Comparison of ENCODE assay signal across 12 cellular contexts in genomic region chr9:99264070-99264469, GRCh38. TPM values are rescaled to one million over a fixed set of nuclear protein-coding genes. Genes with fewer than 3 reads are reported as not detected.
DNase-seq lines count a peak whose midpoint lies in the region; FAIRE-seq and TF ChIP-seq lines count a peak whose summit lies in the region.
"Had no signal": no experiment of that assay in that cellular context is flagged by ENCODE, and none has a peak within 500 bp of the region (broad histone marks: within the 10 kb centered on the region; RNA-seq: fewer than 3 reads in every experiment).

No MANE protein-coding gene starts in this region.

- peaks cover 33% of the 10 kb centered on the region for H3K4me1 Mint-ChIP-seq in activated naive CD8-positive, alpha-beta T cell treated with anti-CD3 and anti-CD28 coated beads for 36 hours

- H3K4me3 ChIP-seq in keratinocyte (ENCODE audit: control insufficient read depth in 2 of 3, extremely low read depth in 1 of 3, insufficient read depth in 2 of 3, low read depth in 1 of 3, low read length in 3 of 3), result no peak overlapping the region
- H3K4me3 ChIP-seq: A549 had no signal

- H2AFZ ChIP-seq in keratinocyte (ENCODE audit: control insufficient read depth, low read length), result no peak overlapping the region

- no peaks in the 10 kb centered on the region for H3K36me3 ChIP-seq in keratinocyte (ENCODE audit: control insufficient read depth in 2 of 2, extremely low read depth in 1 of 2, insufficient read depth in 2 of 2, low read length in 2 of 2)

- TF ChIP-seq CTCF in keratinocyte (optimal IDR thresholded peaks at IDR 0.05 in 1 of 3, IDR thresholded peaks at IDR 0.05 in 1 of 3, conservative IDR thresholded peaks at IDR 0.05 in 1 of 3; ENCODE audit: extremely low read depth in 1 of 3, insufficient read depth in 2 of 3, low read length in 3 of 3), result peak; percentile 29 to 61 (median 40)

- H3K27me3 ChIP-seq in keratinocyte (ENCODE audit: control insufficient read depth, extremely low read depth, insufficient read depth, low read length), result no peaks in the 10 kb centered on the region

- no peak overlapping the region for H3K4me2 ChIP-seq in keratinocyte (ENCODE audit: control insufficient read depth, extremely low read depth, insufficient read depth, low read depth, low read length)
- H3K4me2 ChIP-seq: A549 had no signal

- H3K4me1 ChIP-seq in keratinocyte (ENCODE audit: control insufficient read depth, extremely low read depth, insufficient read depth, low read length), result no peaks in the 10 kb centered on the region
- H3K4me1 ChIP-seq: A549 had no signal

- no peaks in the 10 kb centered on the region for H3K9me1 ChIP-seq in keratinocyte (ENCODE audit: control insufficient read depth, extremely low read depth, insufficient read depth, low read length)

- no peak overlapping the region for H3K4me3 Mint-ChIP-seq in activated naive CD8-positive, alpha-beta T cell treated with anti-CD3 and anti-CD28 coated beads for 36 hours

- no peaks in the 10 kb centered on the region for H3K36me3 Mint-ChIP-seq in activated naive CD8-positive, alpha-beta T cell treated with anti-CD3 and anti-CD28 coated beads for 36 hours

- no peak overlapping the region for H3K27ac Mint-ChIP-seq in activated naive CD8-positive, alpha-beta T cell treated with anti-CD3 and anti-CD28 coated beads for 36 hours

- H4K20me1 ChIP-seq in keratinocyte (ENCODE audit: control insufficient read depth, extremely low read depth, insufficient read depth, low read length), result no peaks in the 10 kb centered on the region

- no peaks in the 10 kb centered on the region for H3K9me3 ChIP-seq in keratinocyte (ENCODE audit: control insufficient read depth, low read depth, low read length)
- H3K9me3 ChIP-seq: A549 had no signal

- H3K79me2 ChIP-seq in keratinocyte (ENCODE audit: control insufficient read depth, insufficient read depth, low read length), result no peaks in the 10 kb centered on the region

- DNase-seq in DMS53 (lab: John Stamatoyannopoulos, UW) (peak; percentile 20), DMS53 treated with DMSO at 0.1 percent for 48 hours (lab: John Stamatoyannopoulos, UW; ENCODE audit: unreplicated experiment) (no peak), HT-29 (ENCODE audit: low spot score) (peak; percentile 19), keratinocyte (ENCODE audit: low read depth, low spot score) (no peak), SKM-1 treated with dmso at 0.1 percent for 144 hours (lab: John Stamatoyannopoulos, UW; ENCODE audit: unreplicated experiment) (no peak)
- peak; percentile 15 for DNase-seq in activated naive CD8-positive, alpha-beta T cell treated with anti-CD3 and anti-CD28 coated beads for 36 hours
- DNase-seq in activated CD4-positive, CD25-positive, alpha-beta regulatory T cell treated with anti-CD3 and anti-CD28 coated beads, Interleukin-2, amount 50 U/mL, for 72 hours, result no peak
- no peak for DNase-seq in effector CD8-positive, alpha-beta T cell (lab: John Stamatoyannopoulos, UW)
- DNase-seq: cortex of kidney, kidney glomerular epithelial cell had no signal

- dilution Hi-C loops in keratinocyte (cut with MboI; ENCODE audit: extremely low pct_ligation_motif_present, low sequenced_read_pairs), result no loop called here

- no peak for FAIRE-seq in keratinocyte (lab: Jason Lieb, UNC)
- FAIRE-seq: A549, GM18507 had no signal

- peaks cover 4% of the 10 kb centered on the region for H3K27me3 Mint-ChIP-seq in activated naive CD8-positive, alpha-beta T cell treated with anti-CD3 and anti-CD28 coated beads for 36 hours

- no peak overlapping the region for H3K27ac ChIP-seq in keratinocyte (ENCODE audit: control insufficient read depth, insufficient read depth, low read length)
- H3K27ac ChIP-seq: A549 had no signal

- no peak overlapping the region for H3K9ac ChIP-seq in keratinocyte (ENCODE audit: control insufficient read depth, extremely low read depth, insufficient read depth, low read length)

- no peaks in the 10 kb centered on the region for H3K9me3 Mint-ChIP-seq in activated naive CD8-positive, alpha-beta T cell treated with anti-CD3 and anti-CD28 coated beads for 36 hours

RNA-seq across cellular contexts. Expression of gene SEC61B, which starts 42.0 kb away (rescaled TPM):
- 116 and 125 TPM in 2 replicates for total RNA-seq in HT-29 (2014; rRNA removed; shearing (Covaris generic))
- 100 to 1,000 TPM; 161 to 164 TPM for total RNA-seq in activated naive CD8-positive, alpha-beta T cell treated with anti-CD3 and anti-CD28 coated beads for 36 hours
- 182 to 207 TPM (median 199 TPM) in 3 replicates for polyA plus RNA-seq in keratinocyte
- polyA plus RNA-seq in keratinocyte (2011; ENCODE audit: low read depth), result 15.1 TPM
- polyA plus RNA-seq in keratinocyte (2011; cell fraction: cytosol; rRNA removed), result 158 and 189 TPM in 2 replicates
- polyA plus RNA-seq in keratinocyte (2011; cell fraction: nucleus; rRNA removed), result 83.2 and 94.3 TPM in 2 replicates
- 178 and 286 TPM in 2 replicates for polyA plus RNA-seq in keratinocyte (2012; ENCODE audit: low replicate concordance)
- polyA minus RNA-seq in keratinocyte, result 18.0 to 73.7 TPM (median 54.0 TPM) in 3 replicates
- polyA minus RNA-seq in keratinocyte (2011; cell fraction: cytosol; rRNA and poly(A)+ RNA removed), result 57.2 TPM
- 18.0 and 23.0 TPM in 2 replicates for polyA minus RNA-seq in keratinocyte (2011; cell fraction: nucleus; rRNA and poly(A)+ RNA removed)

RNA-seq across cellular contexts. Expression of gene ALG2, which starts 42.3 kb away (rescaled TPM):
- 41.3 and 43.0 TPM in 2 replicates for total RNA-seq in HT-29 (2014; rRNA removed; shearing (Covaris generic))
- total RNA-seq in activated naive CD8-positive, alpha-beta T cell treated with anti-CD3 and anti-CD28 coated beads for 36 hours, result 10 to 100 TPM; 27.3 to 30.3 TPM
- polyA plus RNA-seq in keratinocyte, result 48.2 to 57.1 TPM (median 50.9 TPM) in 3 replicates
- polyA plus RNA-seq in keratinocyte (2011; ENCODE audit: low read depth), result 6.3 TPM
- 27.8 and 50.3 TPM in 2 replicates for polyA plus RNA-seq in keratinocyte (2011; cell fraction: cytosol; rRNA removed)
- 76.5 and 87.7 TPM in 2 replicates for polyA plus RNA-seq in keratinocyte (2011; cell fraction: nucleus; rRNA removed)
- 25.0 and 31.5 TPM in 2 replicates for polyA plus RNA-seq in keratinocyte (2012; ENCODE audit: low replicate concordance)
- polyA minus RNA-seq in keratinocyte, result 15.0 to 37.4 TPM (median 30.8 TPM) in 3 replicates
- 37.4 TPM for polyA minus RNA-seq in keratinocyte (2011; cell fraction: cytosol; rRNA and poly(A)+ RNA removed)
- polyA minus RNA-seq in keratinocyte (2011; cell fraction: nucleus; rRNA and poly(A)+ RNA removed), result 54.7 and 64.1 TPM in 2 replicates

Comparison
In these comparisons a context has a peak if more than half of its experiments do, and no peak if none do; other contexts are left out.
1. DNase-seq: peak in DMS53 (single experiment), HT-29 (single experiment) and activated naive CD8-positive, alpha-beta T cell treated with anti-CD3 and anti-CD28 coated beads for 36 hours (single experiment); none in DMS53 treated with DMSO at 0.1 percent for 48 hours (single experiment), keratinocyte (single experiment), SKM-1 treated with dmso at 0.1 percent for 144 hours (single experiment), activated CD4-positive, CD25-positive, alpha-beta regulatory T cell treated with anti-CD3 and anti-CD28 coated beads, Interleukin-2, amount 50 U/mL, for 72 hours (single experiment) and effector CD8-positive, alpha-beta T cell (single experiment).